ENCODE assay signal across 8 cellular contexts in the genomic region with DNA sequence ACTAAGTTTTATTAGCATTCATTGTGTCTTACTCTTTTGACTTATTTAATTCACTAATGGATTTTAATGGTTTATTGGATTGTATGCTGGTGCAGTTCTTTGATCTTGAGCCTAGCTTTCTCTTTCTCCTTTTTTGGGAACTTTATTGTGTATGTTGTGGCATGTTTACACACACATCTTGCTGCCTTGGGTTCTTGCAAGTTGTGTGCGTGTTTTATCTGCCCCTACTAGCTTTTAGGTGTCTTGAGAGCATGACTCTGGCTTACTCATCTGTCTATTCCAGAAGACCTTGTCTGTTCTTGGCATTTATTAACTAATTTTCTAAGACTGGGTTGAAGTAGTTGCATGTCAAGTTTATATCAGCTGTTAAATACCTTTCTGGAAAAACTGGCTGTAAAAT. TPM values are rescaled to one million over a fixed set of nuclear protein-coding genes. Genes with fewer than 3 reads are reported as not detected.
DNase-seq lines count a peak whose midpoint lies in the region; ATAC-seq and TF ChIP-seq lines count a peak whose summit lies in the region.

No MANE protein-coding gene starts in this region.

- DNase-seq in BJ (ENCODE audit: low read depth): peak; percentile 52
- DNase-seq in MG63: no peak
- DNase-seq in coronary artery (ENCODE audit: low spot score): no peak
- no peak for DNase-seq in natural killer cell treated with Interleukin-12 subunit alpha and Interleukin-12 subunit beta and Interleukin-15 and Interleukin-18, amount 100 ng/mL, for 72 hours (ENCODE audit: low spot score)
- DNase-seq in stimulated activated CD4-positive, alpha-beta T cell treated with anti-CD3 and anti-CD28 coated beads, Interleukin-2, amount 100 ng/mL, for 24 hours: no peak
- no peak for DNase-seq in H4 (ENCODE audit: low spot score)
- DNase-seq in NK-92 (lab: John Stamatoyannopoulos, UW; ENCODE audit: unreplicated experiment): no peak
- no peak for DNase-seq in iPS-NIHi11 (ENCODE audit: low spot score)

- no peaks in the 10 kb centered on the region for H3K27me3 ChIP-seq in BJ (ENCODE audit: control insufficient read depth, insufficient read depth, low read length)
- no peaks in the 10 kb centered on the region for H3K27me3 ChIP-seq in MG63

- no peaks in the 10 kb centered on the region for H3K9me3 Mint-ChIP-seq in natural killer cell treated with Interleukin-12 subunit alpha and Interleukin-12 subunit beta and Interleukin-15 and Interleukin-18, amount 100 ng/mL, for 72 hours

- H3K36me3 Mint-ChIP-seq in natural killer cell treated with Interleukin-12 subunit alpha and Interleukin-12 subunit beta and Interleukin-15 and Interleukin-18, amount 100 ng/mL, for 72 hours: peaks cover 33% of the 10 kb centered on the region

- H3K27ac ChIP-seq in coronary artery: peak overlapping the region; percentile 99 to 100

- H3K4me3 Mint-ChIP-seq in natural killer cell treated with Interleukin-12 subunit alpha and Interleukin-12 subunit beta and Interleukin-15 and Interleukin-18, amount 100 ng/mL, for 72 hours: peak overlapping the region; percentile 97

- CTCF ChIA-PET in BJ (lab: Yijun Ruan, JAX): interaction anchor here (0.7 to 1.3 kb wide), 4 partner anchors 10 to 156 kb away, joined by 3 to 6 read pairs (median 4); partner anchors contain the start of gene SRD5A3

- POLR2A ChIA-PET in BJ (lab: Charles Lee): interaction anchor here (0.7 kb wide), 1 partner anchor 1911 kb away, joined by 4 read pairs; no protein-coding TSS in a partner anchor

- no peaks in the 10 kb centered on the region for H3K27me3 Mint-ChIP-seq in natural killer cell treated with Interleukin-12 subunit alpha and Interleukin-12 subunit beta and Interleukin-15 and Interleukin-18, amount 100 ng/mL, for 72 hours

- H3K4me1 Mint-ChIP-seq in natural killer cell treated with Interleukin-12 subunit alpha and Interleukin-12 subunit beta and Interleukin-15 and Interleukin-18, amount 100 ng/mL, for 72 hours (ENCODE audit: low read depth in 2 of 2): peaks cover 38 to 47% of the 10 kb centered on the region in 2 donors

- no peak for ATAC-seq in natural killer cell treated with Interleukin-12 subunit alpha and Interleukin-12 subunit beta and Interleukin-15 and Interleukin-18, amount 100 ng/mL, for 72 hours

- peak overlapping the region; percentile 87 to 97 for H3K27ac Mint-ChIP-seq in natural killer cell treated with Interleukin-12 subunit alpha and Interleukin-12 subunit beta and Interleukin-15 and Interleukin-18, amount 100 ng/mL, for 72 hours

- H3K36me3 ChIP-seq in BJ (ENCODE audit: control insufficient read depth, insufficient read depth, low read length) (peaks cover 3% of the 10 kb centered on the region; the same call in 1 of the 2 replicates), MG63 (peaks cover 35% of the 10 kb centered on the region)

- H3K4me3 ChIP-seq in BJ (ENCODE audit: low read depth, low read length) (peak overlapping the region; percentile 53), MG63 (peak overlapping the region; percentile 82), coronary artery (peak overlapping the region; percentile 93)

- TF ChIP-seq CTCF in BJ (IDR thresholded peaks at IDR 0.05; ENCODE audit: insufficient read depth, low read depth, low read length): no peak
- no peak for TF ChIP-seq CTCF in coronary artery (IDR thresholded peaks at IDR 0.05)

- H3K9me3 ChIP-seq in MG63: no peaks in the 10 kb centered on the region

RNA-seq across cellular contexts. Expression of gene TMEM165, which starts 2.7 kb away (rescaled TPM):
- 129 and 152 TPM in 2 replicates for polyA plus RNA-seq in BJ (2011; rRNA removed)
- polyA minus RNA-seq in BJ (2011; rRNA and poly(A)+ RNA removed): 170 and 196 TPM in 2 replicates
- 92.4 and 122 TPM in 2 replicates for total RNA-seq in MG63 (2014; rRNA removed; shearing (Covaris generic); ENCODE audit: low replicate concordance)
- 100 to 1,000 TPM; 134 to 157 TPM for total RNA-seq in natural killer cell treated with Interleukin-12 subunit alpha and Interleukin-12 subunit beta and Interleukin-15 and Interleukin-18, amount 100 ng/mL, for 72 hours
- 104 and 124 TPM in 2 replicates for total RNA-seq in H4 (2014; rRNA removed; shearing (Covaris generic))

RNA-seq across cellular contexts. Expression of gene SRD5A3, which starts 52.4 kb away (rescaled TPM):
- 15.2 and 24.0 TPM in 2 replicates for polyA plus RNA-seq in BJ (2011; rRNA removed)
- 9.5 and 10.2 TPM in 2 replicates for polyA minus RNA-seq in BJ (2011; rRNA and poly(A)+ RNA removed)
- 5.2 and 12.6 TPM in 2 replicates for total RNA-seq in MG63 (2014; rRNA removed; shearing (Covaris generic); ENCODE audit: low replicate concordance)
- total RNA-seq in natural killer cell treated with Interleukin-12 subunit alpha and Interleukin-12 subunit beta and Interleukin-15 and Interleukin-18, amount 100 ng/mL, for 72 hours: 1 to 10 TPM; 7.2 to 7.3 TPM
- 9.1 and 22.8 TPM in 2 replicates for total RNA-seq in H4 (2014; rRNA removed; shearing (Covaris generic))
